ENCODE assay signal across 8 cellular contexts in genomic region chr5:132272341-132273210, GRCh38. TPM values are rescaled to one million over a fixed set of nuclear protein-coding genes. Genes with fewer than 3 reads are reported as not detected.
DNase-seq lines count a peak whose midpoint lies in the region; ATAC-seq lines count a peak whose summit lies in the region.

No MANE protein-coding gene starts in this region.

- DNase-seq in CD1c-positive myeloid dendritic cell (ENCODE audit: extremely low spot score) = peak; percentile 67
- peak; percentile 46 for DNase-seq in HT1080 (ENCODE audit: low read depth)
- peak; percentile 69 to 75 for DNase-seq in SJSA1 (ENCODE audit: low read depth in 1 of 2, low spot score in 2 of 2)
- DNase-seq in activated effector memory CD4-positive, alpha-beta T cell treated with anti-CD3 and anti-CD28 coated beads, Interleukin-2, amount 50 U/mL, for 16 hours = peak; percentile 88
- DNase-seq in Right ventricle myocardium superior = peak; percentile 74
- DNase-seq in sciatic nerve (ENCODE audit: low spot score) = peak; percentile 80

- H3K27me3 ChIP-seq in SJSA1 (replicated peaks) = no peaks in the 10 kb centered on the region

- peaks cover 31% of the 10 kb centered on the region for H3K4me1 ChIP-seq in SJSA1 (replicated peaks)

- ATAC-seq in Right ventricle myocardium superior (ENCODE audit: poor library complexity) (peak; percentile 66), sciatic nerve (peak; percentile 27), GM19397 (IDR thresholded peaks at IDR 0.05; ENCODE audit: unreplicated experiment) (no peak), HG03432 (IDR thresholded peaks at IDR 0.05; ENCODE audit: unreplicated experiment) (no peak)

- H3K9me3 ChIP-seq in SJSA1 (replicated peaks) = no peaks in the 10 kb centered on the region

- no peak overlapping the region for H3K4me3 ChIP-seq in SJSA1

- intact Hi-C loops in Right ventricle myocardium superior (cut with DNase I) = loop anchor here (10.0 kb wide), 1 partner anchor 232 kb away; no protein-coding TSS in a partner anchor
- intact Hi-C loops in sciatic nerve (cut with DNase I) = no loop called here

- peaks cover 66% of the 10 kb centered on the region for H3K36me3 ChIP-seq in SJSA1

- no peak overlapping the region for H3K27ac ChIP-seq in SJSA1

RNA-seq across cellular contexts. Expression of gene PDLIM4, which starts 15.1 kb away (rescaled TPM):
- total RNA-seq in HT1080 (2014; rRNA removed; shearing (Covaris generic)) = not detected in 2 replicates
- polyA plus RNA-seq in HT1080 (2015; cell fraction: cytosol; rRNA removed) = 0.06 and 0.08 TPM in 2 replicates
- 2.0 TPM in 1 of 2 replicates, not detected in the other for polyA plus RNA-seq in HT1080 (2015; cell fraction: nucleus; rRNA removed)
- total RNA-seq in SJSA1 (2014; rRNA removed; shearing (Covaris generic)) = 52.2 and 94.1 TPM in 2 replicates
- 5.2 TPM for total RNA-seq in Right ventricle myocardium superior
- 50.2 TPM for total RNA-seq in sciatic nerve

RNA-seq across cellular contexts. Expression of gene SLC22A4, which starts 21.6 kb away (rescaled TPM):
- 2.1 and 3.4 TPM in 2 replicates for total RNA-seq in HT1080 (2014; rRNA removed; shearing (Covaris generic))
- polyA plus RNA-seq in HT1080 (2015; cell fraction: cytosol; rRNA removed) = 1.4 and 1.7 TPM in 2 replicates
- polyA plus RNA-seq in HT1080 (2015; cell fraction: nucleus; rRNA removed) = 4.3 and 6.3 TPM in 2 replicates
- total RNA-seq in SJSA1 (2014; rRNA removed; shearing (Covaris generic)) = 3.8 and 4.4 TPM in 2 replicates
- total RNA-seq in Right ventricle myocardium superior = 1.6 TPM
- total RNA-seq in sciatic nerve = 5.7 TPM

RNA-seq across cellular contexts. Expression of gene P4HA2, which starts 44.9 kb away (rescaled TPM):
- 17.6 and 19.6 TPM in 2 replicates for total RNA-seq in HT1080 (2014; rRNA removed; shearing (Covaris generic))
- polyA plus RNA-seq in HT1080 (2015; cell fraction: cytosol; rRNA removed) = 30.1 and 31.2 TPM in 2 replicates
- 118 and 130 TPM in 2 replicates for polyA plus RNA-seq in HT1080 (2015; cell fraction: nucleus; rRNA removed)
- 222 and 261 TPM in 2 replicates for total RNA-seq in SJSA1 (2014; rRNA removed; shearing (Covaris generic))
- total RNA-seq in Right ventricle myocardium superior = 77.2 TPM
- 26.9 TPM for total RNA-seq in sciatic nerve

Comparison
In these comparisons a context has a peak if more than half of its experiments do, and no peak if none do; other contexts are left out.
1. ATAC-seq: peak in Right ventricle myocardium superior (single experiment) and sciatic nerve (single experiment); none in GM19397 (single experiment) and HG03432 (single experiment).
2. Peak in every context shown above with its lines, with median percentiles within 50 percentile points of each other: DNase-seq.